In the genomic region with DNA sequence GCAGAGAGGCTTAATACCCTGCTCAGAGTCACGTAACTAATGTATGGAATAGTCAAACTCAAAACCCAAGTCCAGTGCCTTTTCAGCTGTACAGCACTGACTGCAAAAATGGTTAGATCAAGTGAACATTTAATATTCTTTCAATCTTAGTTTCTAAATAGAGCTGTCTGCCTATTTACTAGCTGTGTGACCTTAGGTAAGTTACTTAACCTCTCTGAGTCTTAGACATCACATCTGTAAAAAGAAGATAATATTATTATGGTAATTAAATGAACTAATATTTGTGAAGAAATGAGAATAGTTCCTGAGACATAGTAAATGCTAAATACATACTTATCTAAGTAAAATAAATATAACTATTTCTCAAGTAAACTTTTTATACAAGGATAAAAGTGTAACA, we compare ENCODE assay signal across 28 cellular contexts.
"Had no signal": no experiment of that assay in that cellular context is flagged by ENCODE, and none has a peak within 500 bp of the region (broad histone marks: within the 10 kb centered on the region; RNA-seq: fewer than 3 reads in every experiment).

No MANE protein-coding gene starts in this region.

- FAIRE-seq: colon, endometrium, endothelial cell of umbilical vein, frontal cortex had no signal

- ATAC-seq: effector memory CD8-positive, alpha-beta T cell; esophagus mucosa; foreskin keratinocyte; gastrocnemius medialis; gastroesophageal sphincter; heart left ventricle; heart right ventricle had no signal

- H3K9me3 ChIP-seq: colonic mucosa, esophagus muscularis mucosa, esophagus squamous epithelium, gastrocnemius medialis, gastroesophageal sphincter, heart left ventricle, heart right ventricle had no signal

- H3K4me3 ChIP-seq: colonic mucosa, coronary artery, dorsolateral prefrontal cortex, esophagus muscularis mucosa, esophagus squamous epithelium, gastrocnemius medialis, gastroesophageal sphincter, heart left ventricle, heart right ventricle had no signal

- H3K27ac ChIP-seq: colonic mucosa, coronary artery, dorsolateral prefrontal cortex, epithelial cell of prostate, esophagus muscularis mucosa, esophagus squamous epithelium, foreskin keratinocyte, gastrocnemius medialis, gastroesophageal sphincter, heart left ventricle, heart right ventricle had no signal

- H3K4me1 ChIP-seq: colonic mucosa, foreskin keratinocyte, gastrocnemius medialis had no signal

- H3K36me3 ChIP-seq: colonic mucosa, esophagus muscularis mucosa, esophagus squamous epithelium, gastrocnemius medialis, gastroesophageal sphincter, heart left ventricle, heart right ventricle had no signal

- DNase-seq: colonic mucosa; cortex of kidney; dermis blood vessel endothelial cell; dorsolateral prefrontal cortex; effector CD4-positive, alpha-beta T cell; effector CD8-positive, alpha-beta T cell; effector memory CD4-positive, alpha-beta T cell; effector memory CD8-positive, alpha-beta T cell; endodermal cell; erythroblast; esophagus squamous epithelium; foreskin fibroblast; foreskin keratinocyte; foreskin melanocyte; gastrocnemius medialis; glutamatergic neuron; head of caudate nucleus; heart left ventricle; heart right ventricle had no signal

- H3K27me3 ChIP-seq: colonic mucosa, dorsolateral prefrontal cortex, esophagus muscularis mucosa, esophagus squamous epithelium, foreskin keratinocyte, gastrocnemius medialis, gastroesophageal sphincter, heart left ventricle, heart right ventricle had no signal
